In the genomic region with DNA sequence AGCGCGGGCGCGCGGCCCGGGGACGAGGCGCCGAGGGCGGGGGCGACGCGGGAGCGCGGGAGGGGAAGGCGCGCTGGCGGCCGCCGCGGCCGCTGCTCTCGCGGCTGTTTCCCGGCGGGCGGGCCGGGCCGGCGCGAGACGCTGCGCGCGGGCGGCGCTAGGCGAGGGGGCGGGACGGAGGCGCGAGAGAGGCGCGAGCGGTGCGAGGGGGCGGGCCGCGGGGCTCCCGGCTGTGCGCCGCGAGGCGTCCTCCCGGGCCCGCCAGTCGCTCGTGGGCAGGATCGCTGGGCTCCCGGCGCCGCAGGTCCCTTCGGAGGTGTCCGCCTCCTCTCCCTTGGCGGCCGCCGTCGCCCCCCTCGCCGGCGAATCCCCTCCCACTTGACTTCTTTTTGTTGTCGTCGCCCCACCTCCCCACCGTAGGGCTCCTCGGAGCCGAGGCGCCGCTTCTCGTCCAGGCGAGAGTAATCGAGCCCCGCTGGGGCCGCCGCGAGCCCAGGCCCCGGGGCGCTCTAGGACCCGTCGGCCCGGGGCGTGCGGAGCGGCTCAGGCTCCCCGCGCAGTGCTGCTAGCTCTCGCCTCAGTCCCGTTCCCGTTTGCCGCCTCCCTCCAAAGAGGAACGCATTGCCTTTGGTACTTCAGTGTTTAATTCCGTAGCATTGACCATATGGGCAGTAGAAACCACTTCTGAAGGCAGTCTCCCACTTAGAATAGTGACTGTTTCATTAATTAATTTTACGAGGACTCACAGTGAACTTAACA, we compare ENCODE assay signal across 1 cellular context.
A peak's percentile ranks its signal among the peaks of the same experiment; 100 is the strongest.
TF ChIP-seq lines count a peak whose summit lies in the region.

A gene (minus strand): TSS at position 110 of the 759 bp plus-strand sequence. CDS start 330 bp downstream, outside the sequence.

TF ChIP-seq in HepG2, 621 proteins besides CTCF, POLR2A, EP300 and RAD21 (continued from another document):
- TF ChIP-seq, protein P1, sequence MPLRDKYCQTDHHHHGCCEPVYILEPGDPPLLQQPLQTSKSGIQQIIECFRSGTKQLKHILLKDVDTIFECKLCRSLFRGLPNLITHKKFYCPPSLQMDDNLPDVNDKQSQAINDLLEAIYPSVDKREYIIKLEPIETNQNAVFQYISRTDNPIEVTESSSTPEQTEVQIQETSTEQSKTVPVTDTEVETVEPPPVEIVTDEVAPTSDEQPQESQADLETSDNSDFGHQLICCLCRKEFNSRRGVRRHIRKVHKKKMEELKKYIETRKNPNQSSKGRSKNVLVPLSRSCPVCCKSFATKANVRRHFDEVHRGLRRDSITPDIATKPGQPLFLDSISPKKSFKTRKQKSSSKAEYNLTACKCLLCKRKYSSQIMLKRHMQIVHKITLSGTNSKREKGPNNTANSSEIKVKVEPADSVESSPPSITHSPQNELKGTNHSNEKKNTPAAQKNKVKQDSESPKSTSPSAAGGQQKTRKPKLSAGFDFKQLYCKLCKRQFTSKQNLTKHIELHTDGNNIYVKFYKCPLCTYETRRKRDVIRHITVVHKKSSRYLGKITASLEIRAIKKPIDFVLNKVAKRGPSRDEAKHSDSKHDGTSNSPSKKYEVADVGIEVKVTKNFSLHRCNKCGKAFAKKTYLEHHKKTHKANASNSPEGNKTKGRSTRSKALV (CRISPR knock-in tag; IDR thresholded peaks at IDR 0.05) = peak; percentile 82
- TF ChIP-seq YEATS4 (CRISPR knock-in tag; IDR thresholded peaks at IDR 0.05; ENCODE audit: borderline replicate concordance) = peak; percentile 80
- TF ChIP-seq, protein P2, sequence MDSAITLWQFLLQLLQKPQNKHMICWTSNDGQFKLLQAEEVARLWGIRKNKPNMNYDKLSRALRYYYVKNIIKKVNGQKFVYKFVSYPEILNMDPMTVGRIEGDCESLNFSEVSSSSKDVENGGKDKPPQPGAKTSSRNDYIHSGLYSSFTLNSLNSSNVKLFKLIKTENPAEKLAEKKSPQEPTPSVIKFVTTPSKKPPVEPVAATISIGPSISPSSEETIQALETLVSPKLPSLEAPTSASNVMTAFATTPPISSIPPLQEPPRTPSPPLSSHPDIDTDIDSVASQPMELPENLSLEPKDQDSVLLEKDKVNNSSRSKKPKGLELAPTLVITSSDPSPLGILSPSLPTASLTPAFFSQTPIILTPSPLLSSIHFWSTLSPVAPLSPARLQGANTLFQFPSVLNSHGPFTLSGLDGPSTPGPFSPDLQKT (CRISPR knock-in tag; IDR thresholded peaks at IDR 0.05; ENCODE audit: borderline replicate concordance) = no peak
- peak; percentile 76; the same call in 1 of the 2 replicates for TF ChIP-seq ZBTB8A (CRISPR knock-in tag; IDR thresholded peaks at IDR 0.05; ENCODE audit: borderline replicate concordance, low read depth)
- peak; percentile 68 for TF ChIP-seq POLR2AphosphoS5 (IDR thresholded peaks at IDR 0.05; ENCODE audit: low read depth, low read length)
- TF ChIP-seq SALL1 (CRISPR knock-in tag; IDR thresholded peaks at IDR 0.05) = peak; percentile 91
- TF ChIP-seq SNAPC2 (CRISPR knock-in tag; IDR thresholded peaks at IDR 0.05) = no peak
- peak; percentile 41; the same call in 1 of the 2 replicates for TF ChIP-seq ELF3 (CRISPR knock-in tag; IDR thresholded peaks at IDR 0.05)
- TF ChIP-seq MEIS1 (CRISPR knock-in tag; IDR thresholded peaks at IDR 0.05; ENCODE audit: borderline replicate concordance) = peak; percentile 96
- TF ChIP-seq ZNF484 (CRISPR knock-in tag; IDR thresholded peaks at IDR 0.05; ENCODE audit: borderline replicate concordance, low read depth) = 0 out of 2 replicates have a peak, but pooled peaks have one; percentile 58
- TF ChIP-seq HOXA3 (CRISPR knock-in tag; IDR thresholded peaks at IDR 0.05) = peak; percentile 75
